ENCODE assay signal across 8 cellular contexts in genomic region chr20:38748097-38748862, GRCh38. TPM values are rescaled to one million over a fixed set of nuclear protein-coding genes. Genes with fewer than 3 reads are reported as not detected.
DNase-seq lines count a peak whose midpoint lies in the region; ATAC-seq lines count a peak whose summit lies in the region.

TSS of gene ACTR5 (plus strand) at chr20:38748460. CDS start at chr20:38748479, 19 bp downstream.

- H3K4me2 ChIP-seq in BLaER1 treated with 17β-estradiol and CSF1 and Interleukin-3, amounts not matched to agents 10 nM and 100 nM: peak within 1 kb of the TSS; percentile 80 to 98 (median 92)

- H3K27ac ChIP-seq in BLaER1 treated with 17β-estradiol and CSF1 and Interleukin-3, amounts not matched to agents 10 nM and 100 nM: peak within 1 kb of the TSS; percentile 54 to 84 (median 79); a peak in 21 of 22 replicates
- peak within 1 kb of the TSS; percentile 77 for H3K27ac ChIP-seq in cingulate gyrus (ENCODE audit: low read depth, low read length)

- no peaks in the 10 kb centered on the region for H3K9me3 ChIP-seq in BLaER1 treated with 17β-estradiol and CSF1 and Interleukin-3, amounts not matched to agents 10 nM and 100 nM (replicated peaks in 1 of 11)

- intact Hi-C loops in left colon (cut with DNase I, micrococcal nuclease): no loop called here

- H3K4me3 ChIP-seq in BLaER1 treated with 17β-estradiol and CSF1 and Interleukin-3, amounts not matched to agents 10 nM and 100 nM: peak within 1 kb of the TSS; percentile 81 to 98 (median 90)

- peaks cover 18 to 26% (median 22%) of the 10 kb centered on the region in 10 experiments for H3K4me1 ChIP-seq in BLaER1 treated with 17β-estradiol and CSF1 and Interleukin-3, amounts not matched to agents 10 nM and 100 nM

- H3K27me3 ChIP-seq in BLaER1 treated with 17β-estradiol and CSF1 and Interleukin-3, amounts not matched to agents 10 nM and 100 nM: no peaks in the 10 kb centered on the region

- DNase-seq in NCI-H524 treated with DMSO at 0.1 percent for 48 hours (lab: John Stamatoyannopoulos, UW) (peak; percentile 50), left colon (peak; percentile 92 to 97)
- DNase-seq in activated CD4-positive, alpha-beta T cell treated with anti-CD3 and anti-CD28 coated beads for 48 hours: peak; percentile 98
- DNase-seq in stimulated activated CD4-positive, alpha-beta T cell treated with anti-CD3 and anti-CD28 coated beads, Interleukin-1b, Interleukin-23, amount 100 ng/mL, for 24 hours (ENCODE audit: low read depth in 4 of 4, low spot score in 1 of 4): peak; percentile 93 to 99 (median 94)

- peak within 1 kb of the TSS; percentile 80 to 90 (median 87) for H3K9ac ChIP-seq in BLaER1 treated with 17β-estradiol and CSF1 and Interleukin-3, amounts not matched to agents 10 nM and 100 nM

- peaks cover 0 to 30% (median 8%) of the 10 kb centered on the region in 11 experiments; a peak in 9 of 22 replicates for H4K20me1 ChIP-seq in BLaER1 treated with 17β-estradiol and CSF1 and Interleukin-3, amounts not matched to agents 10 nM and 100 nM

- peaks cover 11 to 28% (median 23%) of the 10 kb centered on the region in 11 experiments; a peak in 19 of 22 replicates for H3K36me3 ChIP-seq in BLaER1 treated with 17β-estradiol and CSF1 and Interleukin-3, amounts not matched to agents 10 nM and 100 nM

- peak; percentile 88 for ATAC-seq in GM19351 (IDR thresholded peaks at IDR 0.05; ENCODE audit: unreplicated experiment)
- peak; percentile 55 for ATAC-seq in HG03469 (IDR thresholded peaks at IDR 0.05; ENCODE audit: unreplicated experiment)
- ATAC-seq in left colon: peak; percentile 91

RNA-seq across cellular contexts. Expression of gene ACTR5, which starts in this region (rescaled TPM):
- 10 to 100 TPM in 1 of 2 donors, 1 to 10 TPM in 1; 5.9 to 10.1 TPM for total RNA-seq in left colon

Comparison
In these comparisons a context has a peak if more than half of its experiments do, and no peak if none do; other contexts are left out.
1. Peak in every context shown above with its lines: DNase-seq, ATAC-seq, H3K4me3 ChIP-seq and H3K27ac ChIP-seq.